11 cellular contexts compared by ENCODE assay signal in the genomic region with DNA sequence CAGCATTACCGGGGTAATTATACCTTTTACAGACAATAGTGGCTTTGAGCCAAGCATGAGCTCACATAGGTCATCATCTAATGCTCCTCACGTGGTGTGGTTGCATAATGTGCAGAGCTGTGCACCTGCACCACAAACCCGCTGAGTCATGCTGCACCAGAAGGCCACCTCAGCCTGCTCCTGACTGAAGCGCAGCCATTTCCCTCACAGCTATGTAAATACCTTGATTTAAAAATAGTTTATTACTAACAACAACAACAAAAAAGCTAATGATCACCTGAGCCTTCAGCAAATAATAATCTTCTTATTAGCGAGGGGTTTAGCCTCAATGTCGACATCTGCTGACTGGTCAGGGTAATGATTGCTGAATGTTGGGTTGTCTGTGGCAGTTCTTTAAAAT.
DNase-seq lines count a peak whose midpoint lies in the region; ATAC-seq, FAIRE-seq and TF ChIP-seq lines count a peak whose summit lies in the region.
"Had no signal": no experiment of that assay in that cellular context is flagged by ENCODE, and none has a peak within 500 bp of the region (broad histone marks: within the 10 kb centered on the region; RNA-seq: fewer than 3 reads in every experiment).

No MANE protein-coding gene starts in this region.

- no peak overlapping the region for H3K4ac ChIP-seq in mesendoderm (ENCODE audit: low read depth, low read length)

- H3K4me3 ChIP-seq in bronchial epithelial cell (ENCODE audit: low read depth, low read length) (no peak overlapping the region), mesendoderm (ENCODE audit: low read length) (no peak overlapping the region)
- H3K4me3 ChIP-seq: sigmoid colon had no signal

- H3K18ac ChIP-seq in mesendoderm (ENCODE audit: low read length), result no peak overlapping the region

- H3K9me3 Mint-ChIP-seq in natural killer cell treated with Interleukin-12 subunit alpha and Interleukin-12 subunit beta and Interleukin-15 and Interleukin-18, amount 100 ng/mL, for 72 hours, result peaks cover 4% of the 10 kb centered on the region

- H3K27me3 Mint-ChIP-seq in T-helper 17 cell, result no peaks in the 10 kb centered on the region
- no peaks in the 10 kb centered on the region for H3K27me3 Mint-ChIP-seq in natural killer cell treated with Interleukin-12 subunit alpha and Interleukin-12 subunit beta and Interleukin-15 and Interleukin-18, amount 100 ng/mL, for 72 hours

- H3K9me3 ChIP-seq in T-helper 17 cell (ENCODE audit: control insufficient read depth, low read length, poor library complexity, severe bottlenecking), result no peaks in the 10 kb centered on the region

- H2AK5ac ChIP-seq in mesendoderm (ENCODE audit: low read length), result no peak overlapping the region

- no peak overlapping the region for H3K9ac ChIP-seq in mesendoderm (ENCODE audit: low read length)

- H4K5ac ChIP-seq in mesendoderm (ENCODE audit: low read length), result no peak overlapping the region

- no peak overlapping the region for H3K23ac ChIP-seq in mesendoderm (ENCODE audit: low read length)

- H3K79me1 ChIP-seq in mesendoderm (ENCODE audit: low read length), result no peaks in the 10 kb centered on the region

- H3K4me1 Mint-ChIP-seq in T-helper 17 cell, result peaks cover 6% of the 10 kb centered on the region
- peaks cover 0 to 6% of the 10 kb centered on the region in 2 donors for H3K4me1 Mint-ChIP-seq in natural killer cell treated with Interleukin-12 subunit alpha and Interleukin-12 subunit beta and Interleukin-15 and Interleukin-18, amount 100 ng/mL, for 72 hours (ENCODE audit: low read depth in 2 of 2)

- TF ChIP-seq CTCF in bronchial epithelial cell (IDR thresholded peaks at IDR 0.05; ENCODE audit: insufficient read depth, low read length, severe bottlenecking), result no peak

- no CpG with 5 or more reads among the region's 6 CpGs for WGBS in mesendoderm (ENCODE audit: extremely low coverage, insufficient coverage, low lambda C conversion rate)

- no peak overlapping the region for H3K27ac Mint-ChIP-seq in T-helper 17 cell
- H3K27ac Mint-ChIP-seq in natural killer cell treated with Interleukin-12 subunit alpha and Interleukin-12 subunit beta and Interleukin-15 and Interleukin-18, amount 100 ng/mL, for 72 hours, result no peak overlapping the region

- no peak overlapping the region for H3K27ac ChIP-seq in mesendoderm (ENCODE audit: low read depth, low read length)
- H3K27ac ChIP-seq: sigmoid colon had no signal

- DNase-seq in NCI-H510A (lab: John Stamatoyannopoulos, UW), result peak; percentile 7
- DNase-seq in NCI-H510A treated with DMSO at 0.1 percent for 48 hours (lab: John Stamatoyannopoulos, UW), result no peak
- peak; percentile 44 for DNase-seq in LHCN-M2 (ENCODE audit: low read depth)
- peak; percentile 72 for DNase-seq in bronchial epithelial cell (ENCODE audit: low read depth)
- DNase-seq in mesendoderm, result peak; percentile 53
- no peak for DNase-seq in T-helper 17 cell
- no peak for DNase-seq in natural killer cell treated with Interleukin-12 subunit alpha and Interleukin-12 subunit beta and Interleukin-15 and Interleukin-18, amount 100 ng/mL, for 72 hours (ENCODE audit: low spot score)
- DNase-seq: NCI-H1436 treated with DMSO at 0.1 percent for 48 hours, sigmoid colon had no signal

- H3K27me3 ChIP-seq in bronchial epithelial cell (ENCODE audit: control insufficient read depth, insufficient read depth, low read length) (no peaks in the 10 kb centered on the region), mesendoderm (ENCODE audit: insufficient read depth, low read length, poor library complexity) (no peaks in the 10 kb centered on the region)
- H3K27me3 ChIP-seq: sigmoid colon had no signal

- H2BK5ac ChIP-seq in mesendoderm (ENCODE audit: low read length), result no peak overlapping the region

- peaks cover 5% of the 10 kb centered on the region for H3K36me3 Mint-ChIP-seq in T-helper 17 cell (ENCODE audit: low read depth)
- H3K36me3 Mint-ChIP-seq in natural killer cell treated with Interleukin-12 subunit alpha and Interleukin-12 subunit beta and Interleukin-15 and Interleukin-18, amount 100 ng/mL, for 72 hours, result peaks cover 15% of the 10 kb centered on the region

- H2BK120ac ChIP-seq in mesendoderm (ENCODE audit: low read depth, low read length), result no peak overlapping the region

- no peak overlapping the region for H3K4me3 Mint-ChIP-seq in T-helper 17 cell
- no peak overlapping the region for H3K4me3 Mint-ChIP-seq in natural killer cell treated with Interleukin-12 subunit alpha and Interleukin-12 subunit beta and Interleukin-15 and Interleukin-18, amount 100 ng/mL, for 72 hours

- TF ChIP-seq POLR2A in GM18505 (IDR thresholded peaks at IDR 0.05; ENCODE audit: borderline replicate concordance, extremely low read depth, insufficient read depth, insufficient read length), result no peak

- no peak overlapping the region for H2BK15ac ChIP-seq in mesendoderm (replicated peaks; ENCODE audit: low read depth)

- H4K8ac ChIP-seq in mesendoderm (ENCODE audit: low read depth, low read length), result no peak overlapping the region

- no peak overlapping the region for H3K4me2 ChIP-seq in mesendoderm (ENCODE audit: low read length)

- H3K79me2 ChIP-seq in mesendoderm (ENCODE audit: control insufficient read depth, insufficient read depth, low read length), result no peaks in the 10 kb centered on the region

- no peaks in the 10 kb centered on the region for H3K4me1 ChIP-seq in mesendoderm (ENCODE audit: control insufficient read depth, low read depth, low read length)
- H3K4me1 ChIP-seq: sigmoid colon had no signal

- H3K36me3 ChIP-seq in bronchial epithelial cell (ENCODE audit: control insufficient read depth, insufficient read depth, low read length) (no peaks in the 10 kb centered on the region), mesendoderm (ENCODE audit: control insufficient read depth, insufficient read depth, low read length) (no peaks in the 10 kb centered on the region)

- ATAC-seq in T-helper 17 cell (no peak), GM18505 (IDR thresholded peaks at IDR 0.05; ENCODE audit: unreplicated experiment) (no peak)
- ATAC-seq in natural killer cell treated with Interleukin-12 subunit alpha and Interleukin-12 subunit beta and Interleukin-15 and Interleukin-18, amount 100 ng/mL, for 72 hours, result no peak

- no peak for FAIRE-seq in bronchial epithelial cell (lab: Jason Lieb, UNC)
- FAIRE-seq: HTR-8/SVneo had no signal

- H3K56ac ChIP-seq in mesendoderm (ENCODE audit: low read length), result no peak overlapping the region

Comparison
In these comparisons a context has a peak if more than half of its experiments do, and no peak if none do; other contexts are left out.
1. DNase-seq: peak in NCI-H510A (single experiment), LHCN-M2 (single experiment), bronchial epithelial cell (single experiment) and mesendoderm (single experiment); none in NCI-H510A treated with DMSO at 0.1 percent for 48 hours (single experiment), T-helper 17 cell (0 of 3) and natural killer cell treated with Interleukin-12 subunit alpha and Interleukin-12 subunit beta and Interleukin-15 and Interleukin-18, amount 100 ng/mL, for 72 hours (single experiment).